In genomic region chr17:66481259-66481658, GRCh38 we compare ENCODE assay signal across 1 cellular context.
TF ChIP-seq lines count a peak whose summit lies in the region.

No MANE protein-coding gene starts in this region.

TF ChIP-seq in WTC11, 78 proteins besides CTCF, POLR2A, EP300 and RAD21 (continued from another document):
- TF ChIP-seq STAT6 (CRISPR knock-in tag; conservative IDR thresholded peaks at IDR 0.05; ENCODE audit: low read depth) (no peak), TP53 (CRISPR knock-in tag; IDR thresholded peaks at IDR 0.05) (no peak), NFYB (CRISPR knock-in tag; conservative IDR thresholded peaks at IDR 0.05; ENCODE audit: low read depth) (no peak), NFE2L1 (CRISPR knock-in tag; IDR thresholded peaks at IDR 0.05) (no peak), ZNF425 (CRISPR knock-in tag; conservative IDR thresholded peaks at IDR 0.05) (no peak), FOXK1 (CRISPR knock-in tag; IDR thresholded peaks at IDR 0.05) (no peak), ATF3 (CRISPR knock-in tag; conservative IDR thresholded peaks at IDR 0.05) (no peak), JUN (CRISPR knock-in tag; IDR thresholded peaks at IDR 0.05) (no peak)
